In genomic region chr19:13808856-13809255, GRCh38 we compare ENCODE assay signal across 30 cellular contexts.
"Had no signal": no experiment of that assay in that cellular context is flagged by ENCODE, and none has a peak within 500 bp of the region (broad histone marks: within the 10 kb centered on the region; RNA-seq: fewer than 3 reads in every experiment).

No MANE protein-coding gene starts in this region.

- H3K27ac ChIP-seq: brain microvascular endothelial cell, epithelial cell of prostate had no signal

- FAIRE-seq: astrocyte, bronchial epithelial cell, colon, endometrium, endothelial cell of umbilical vein, frontal cortex had no signal

- DNase-seq: activated CD4-positive, alpha-beta memory T cell treated with anti-CD3 and anti-CD28 coated beads, Interleukin-2, amount 10 ng/mL, durations not matched to agents 7 days and 5 days; activated CD4-positive, alpha-beta T cell treated with anti-CD3 and anti-CD28 coated beads for 4 hours; activated CD4-positive, alpha-beta T cell treated with anti-CD3 and anti-CD28 coated beads, Interleukin-2, amount 10 ng/mL, durations not matched to agents 7 days and 5 days; activated CD4-positive, alpha-beta T cell treated with anti-CD3 and anti-CD28 coated beads, Interleukin-2, amount 50 U/mL, for 4 hours; activated CD4-positive, CD25-positive, alpha-beta regulatory T cell; activated CD4-positive, CD25-positive, alpha-beta regulatory T cell treated with anti-CD3 and anti-CD28 coated beads, Interleukin-2, amount 50 U/mL, for 72 hours; activated CD8-positive, alpha-beta memory T cell treated with anti-CD3 and anti-CD28 coated beads, Interleukin-2, amount 50 U/mL, for 48 hours; activated gamma-delta T cell; activated naive CD4-positive, alpha-beta T cell; activated naive CD4-positive, alpha-beta T cell treated with anti-CD3 and anti-CD28 coated beads, Interleukin-2, amount 10 ng/mL, durations not matched to agents 7 days and 5 days; activated naive CD8-positive, alpha-beta T cell treated with anti-CD3 and anti-CD28 coated beads, Interleukin-2, amount 10 ng/mL, durations not matched to agents 7 days and 5 days; activated T-cell treated with anti-CD3 and anti-CD28 coated beads for 4 hours; activated T-cell treated with anti-CD3 and anti-CD28 coated beads, Interleukin-2, amount 50 U/mL, for 24 hours; activated T-cell treated with anti-CD3 and anti-CD28 coated beads, Interleukin-2, amount 50 U/mL, for 72 hours; brain microvascular endothelial cell; cortex of kidney; dermis blood vessel endothelial cell; effector CD4-positive, alpha-beta T cell; effector memory CD8-positive, alpha-beta T cell; foreskin fibroblast; head of caudate nucleus; T-helper 2 cell had no signal

- H3K27me3 ChIP-seq: brain microvascular endothelial cell had no signal

- ATAC-seq: activated naive CD4-positive, alpha-beta T cell treated with anti-CD3 and anti-CD28 coated beads, Interleukin-2, amount 50 U/mL, for 72 hours; activated T-cell treated with anti-CD3 and anti-CD28 coated beads, Interleukin-2, amount 50 U/mL, for 72 hours; effector memory CD8-positive, alpha-beta T cell had no signal
